20 cellular contexts compared by ENCODE assay signal in genomic region chr22:18145676-18146388, GRCh38. TPM values are rescaled to one million over a fixed set of nuclear protein-coding genes. Genes with fewer than 3 reads are reported as not detected.
DNase-seq lines count a peak whose midpoint lies in the region; ATAC-seq, FAIRE-seq and TF ChIP-seq lines count a peak whose summit lies in the region.
"Had no signal": no experiment of that assay in that cellular context is flagged by ENCODE, and none has a peak within 500 bp of the region (broad histone marks: within the 10 kb centered on the region; RNA-seq: fewer than 3 reads in every experiment).

No MANE protein-coding gene starts in this region.

- H3K27ac ChIP-seq in spleen, result peak overlapping the region in 7 of 8 donors; percentile 54 to 76 (median 66)
- H3K27ac ChIP-seq: 22Rv1, SJSA1 had no signal

- no peaks in the 10 kb centered on the region for H3K27me3 Mint-ChIP-seq in stimulated activated naive B cell treated with anti-CD40 and anti-IgM and Interleukin-4, amounts not matched to agents 10 μg/mL and 1 μg/mL and 100 μg/mL, for 72 hours
- peaks cover 6 to 8% (median 6%) of the 10 kb centered on the region in 3 donors for H3K27me3 Mint-ChIP-seq in CD14-positive monocyte (ENCODE audit: low read depth in 3 of 3)

- H3K4me1 ChIP-seq in spleen, result peaks cover 6 to 46% (median 25%) of the 10 kb centered on the region in 6 donors

- H3K9me3 Mint-ChIP-seq in stimulated activated naive B cell treated with anti-CD40 and anti-IgM and Interleukin-4, amounts not matched to agents 10 μg/mL and 1 μg/mL and 100 μg/mL, for 72 hours, result peaks cover 0 to 2% of the 10 kb centered on the region in 2 donors
- peaks cover 0 to 9% (median 6%) of the 10 kb centered on the region in 7 donors for H3K9me3 Mint-ChIP-seq in CD14-positive monocyte

- H3K27me3 ChIP-seq in spleen (replicated peaks in 1 of 7), result no peaks in the 10 kb centered on the region
- H3K27me3 ChIP-seq: SJSA1 had no signal

- H3K36me3 Mint-ChIP-seq in stimulated activated naive B cell treated with anti-CD40 and anti-IgM and Interleukin-4, amounts not matched to agents 10 μg/mL and 1 μg/mL and 100 μg/mL, for 72 hours, result peaks cover 5 to 6% of the 10 kb centered on the region in 2 donors
- H3K36me3 Mint-ChIP-seq in CD14-positive monocyte, result peaks cover 0 to 4% of the 10 kb centered on the region in 2 donors

- no peak overlapping the region for H3K27ac Mint-ChIP-seq in stimulated activated naive B cell treated with anti-CD40 and anti-IgM and Interleukin-4, amounts not matched to agents 10 μg/mL and 1 μg/mL and 100 μg/mL, for 72 hours
- H3K27ac Mint-ChIP-seq in CD14-positive monocyte, result peak overlapping the region in 2 of 7 donors; percentile 37 to 59

- H3K4me3 ChIP-seq in spleen, result no peak overlapping the region
- H3K4me3 ChIP-seq: SJSA1 had no signal

- TF ChIP-seq CTCF in spleen (IDR thresholded peaks at IDR 0.05 in 8 of 11, conservative IDR thresholded peaks at IDR 0.05 in 3 of 11) (no peak), CD14-positive monocyte (IDR thresholded peaks at IDR 0.05) (no peak)

- no peak for FAIRE-seq in HTR-8/SVneo (lab: Jason Lieb, UNC)
- FAIRE-seq: GM12892, GM18507 had no signal

- intact Hi-C loops in spleen (cut with DNase I; ENCODE audit: low total_unique reads) (no loop called here), CD14-positive monocyte (cut with micrococcal nuclease) (no loop called here)

- 69 to 88% (median 74%) methylated on average over 23 of the region's 23 CpGs for WGBS in spleen, 5 donors

- ATAC-seq in stimulated activated naive B cell treated with anti-CD40 and anti-IgM and Interleukin-4, amounts not matched to agents 10 μg/mL and 1 μg/mL and 100 μg/mL, for 72 hours (replicated peaks), result no peak
- ATAC-seq: HCT116, Panc1 had no signal

- no peak for TF ChIP-seq POLR2A in spleen (IDR thresholded peaks at IDR 0.05)

- no peaks in the 10 kb centered on the region for H3K36me3 ChIP-seq in spleen
- H3K36me3 ChIP-seq: SJSA1 had no signal

- H3K9me3 ChIP-seq in spleen, result peaks cover 0 to 5% (median 0%) of the 10 kb centered on the region in 8 donors
- H3K9me3 ChIP-seq: Caco-2, SJSA1 had no signal

- H3K4me1 Mint-ChIP-seq in stimulated activated naive B cell treated with anti-CD40 and anti-IgM and Interleukin-4, amounts not matched to agents 10 μg/mL and 1 μg/mL and 100 μg/mL, for 72 hours, result peaks cover 3 to 22% of the 10 kb centered on the region in 2 donors
- peaks cover 30% of the 10 kb centered on the region for H3K4me1 Mint-ChIP-seq in CD14-positive monocyte

- H3K4me3 Mint-ChIP-seq in stimulated activated naive B cell treated with anti-CD40 and anti-IgM and Interleukin-4, amounts not matched to agents 10 μg/mL and 1 μg/mL and 100 μg/mL, for 72 hours, result no peak overlapping the region
- H3K4me3 Mint-ChIP-seq in CD14-positive monocyte, result no peak overlapping the region

- peak; percentile 24 for DNase-seq in DMS153 (lab: John Stamatoyannopoulos, UW)
- DNase-seq in DMS153 treated with DMSO at 0.1 percent for 48 hours (lab: John Stamatoyannopoulos, UW; ENCODE audit: unreplicated experiment), result no peak
- DNase-seq in MV-4-11 (lab: John Stamatoyannopoulos, UW), result peak; percentile 36
- peak; percentile 46 for DNase-seq in left kidney (ENCODE audit: low read depth, low spot score)
- DNase-seq in spleen, result no peak
- no peak for DNase-seq in stimulated activated naive B cell treated with anti-CD40 and anti-IgM and Interleukin-4, amounts not matched to agents 10 μg/mL and 1 μg/mL and 100 μg/mL, for 72 hours
- DNase-seq in HTR-8/SVneo (ENCODE audit: insufficient read length, low spot score), result no peak
- no peak for DNase-seq in CD14-positive monocyte (ENCODE audit: low spot score)
- DNase-seq: AML-193, Caco-2, DMS79, GOT3, NCI-H187, NCI-H2171 had no signal

RNA-seq across cellular contexts. Expression of gene USP18, which starts 4.1 kb away (rescaled TPM):
- 10 to 100 TPM in 1 of 7 donors, 1 to 10 TPM in 6; 3.9 to 12.0 (median 8.0) TPM for total RNA-seq in spleen
- polyA plus RNA-seq in spleen (1 to 10 TPM; 3.3 to 7.8 (median 3.8) TPM), CD14-positive monocyte (1 to 10 TPM; 2.1 to 3.4 TPM)

RNA-seq across cellular contexts. Expression of gene TUBA8, which starts 35.2 kb away (rescaled TPM):
- 1 to 10 TPM; 2.6 to 5.7 (median 4.7) TPM for total RNA-seq in spleen
- polyA plus RNA-seq in spleen (1 to 10 TPM; 2.2 to 3.9 (median 3.7) TPM), CD14-positive monocyte (under 1 TPM; 0.18 to 0.27 TPM)

Comparison
In these comparisons a context has a peak if more than half of its experiments do, and no peak if none do; other contexts are left out.
1. DNase-seq: peak in DMS153 (single experiment), MV-4-11 (single experiment) and left kidney (single experiment); none in DMS153 treated with DMSO at 0.1 percent for 48 hours (single experiment), spleen (single experiment), stimulated activated naive B cell treated with anti-CD40 and anti-IgM and Interleukin-4, amounts not matched to agents 10 μg/mL and 1 μg/mL and 100 μg/mL, for 72 hours (single experiment), HTR-8/SVneo (single experiment) and CD14-positive monocyte (single experiment).